In genomic region chr20:18614244-18614643, GRCh38 we compare ENCODE assay signal across 29 cellular contexts.
"Had no signal": no experiment of that assay in that cellular context is flagged by ENCODE, and none has a peak within 500 bp of the region (broad histone marks: within the 10 kb centered on the region; RNA-seq: fewer than 3 reads in every experiment).

No MANE protein-coding gene starts in this region.

- H3K27me3 Mint-ChIP-seq: activated naive CD8-positive, alpha-beta T cell; naive thymus-derived CD8-positive, alpha-beta T cell had no signal

- ATAC-seq: left lobe of liver; naive thymus-derived CD8-positive, alpha-beta T cell; psoas muscle had no signal

- H3K4me3 ChIP-seq: heart left ventricle, lower lobe of right lung, neural progenitor cell, psoas muscle, smooth muscle cell, thoracic aorta had no signal

- H3K27me3 ChIP-seq: brain microvascular endothelial cell, heart left ventricle, neural progenitor cell had no signal

- H3K27ac Mint-ChIP-seq: activated T-helper 2 cell treated with anti-CD3 and anti-CD28 coated beads, Interferon-gamma antibody, Interleukin-2, Interleukin-4, amounts not matched to agents 10 μg/mL and 5 μg/mL and 100 μg/mL, durations not matched to agents 14 hours and 24 hours and 36 hours; neural progenitor cell had no signal

- H3K4me1 Mint-ChIP-seq: neural progenitor cell had no signal

- DNase-seq: activated CD4-positive, alpha-beta T cell treated with anti-CD3 and anti-CD28 coated beads, Interleukin-2, amount 50 U/mL, for 1 hour; activated CD4-positive, CD25-positive, alpha-beta regulatory T cell treated with anti-CD3 and anti-CD28 coated beads, Interleukin-2, amount 50 U/mL, for 72 hours; activated CD8-positive, alpha-beta memory T cell treated with anti-CD3 and anti-CD28 coated beads, Interleukin-2, amount 50 U/mL, for 4 hours; activated T-cell treated with anti-CD3 and anti-CD28 coated beads, Interleukin-2, amount 50 U/mL, for 1 hour; amniotic stem cell; central memory CD4-positive, alpha-beta T cell; effector CD8-positive, alpha-beta T cell; erythroblast; heart left ventricle; hypothalamus; lower lobe of right lung; mesenchymal stem cell; naive thymus-derived CD8-positive, alpha-beta T cell; occipital lobe; psoas muscle; stimulated activated naive CD4-positive, alpha-beta T cell treated with Interleukin-2 at 50 U/mL for 16 hours; T-helper 2 cell; trophoblast cell had no signal

- FAIRE-seq: astrocyte, colon, urothelium cell line had no signal

- H3K9me3 ChIP-seq: lower lobe of right lung, psoas muscle, thoracic aorta had no signal

- H3K9me3 Mint-ChIP-seq: activated T-helper 2 cell treated with anti-CD3 and anti-CD28 coated beads, Interferon-gamma antibody, Interleukin-2, Interleukin-4, amounts not matched to agents 10 μg/mL and 5 μg/mL and 100 μg/mL, durations not matched to agents 14 hours and 24 hours and 36 hours; naive thymus-derived CD8-positive, alpha-beta T cell had no signal

- H3K4me1 ChIP-seq: neural progenitor cell, parathyroid adenoma, psoas muscle had no signal

- H3K4me3 Mint-ChIP-seq: activated naive CD8-positive, alpha-beta T cell; naive thymus-derived CD8-positive, alpha-beta T cell; neural progenitor cell had no signal

- H3K36me3 ChIP-seq: brain microvascular endothelial cell, neural progenitor cell had no signal

- H3K27ac ChIP-seq: brain microvascular endothelial cell, lower lobe of right lung, neural progenitor cell, parathyroid adenoma, psoas muscle had no signal
